ENCODE assay signal across 8 cellular contexts in genomic region chr17:1111599-1112443, GRCh38.
DNase-seq lines count a peak whose midpoint lies in the region; ATAC-seq and TF ChIP-seq lines count a peak whose summit lies in the region.

No MANE protein-coding gene starts in this region.

- no peak overlapping the region for H3K4me3 ChIP-seq in breast epithelium

- peaks cover 15 to 19% of the 10 kb centered on the region in 2 donors for H3K4me1 ChIP-seq in breast epithelium

- CTCF ChIA-PET in CD4-positive, alpha-beta T cell (lab: Charles Lee) = interaction anchor here (1.3 kb wide), 1 partner anchor 11 kb away, joined by 4 read pairs; no protein-coding TSS in a partner anchor

- TF ChIP-seq CTCF in CD4-positive, alpha-beta T cell (IDR thresholded peaks at IDR 0.05) = no peak
- TF ChIP-seq CTCF in breast epithelium (IDR thresholded peaks at IDR 0.05) (no peak), nephron progenitor cell (IDR thresholded peaks at IDR 0.05) (no peak)

- H3K27me3 Mint-ChIP-seq in CD4-positive, alpha-beta T cell = no peaks in the 10 kb centered on the region
- H3K27me3 Mint-ChIP-seq in nephron progenitor cell (ENCODE audit: low read depth, poor library complexity) = peaks cover 4% of the 10 kb centered on the region

- peaks cover 41% of the 10 kb centered on the region for H3K4me1 Mint-ChIP-seq in CD4-positive, alpha-beta T cell (ENCODE audit: low read depth)
- peaks cover 60% of the 10 kb centered on the region for H3K4me1 Mint-ChIP-seq in nephron progenitor cell

- POLR2A ChIA-PET in CD4-positive, alpha-beta T cell (lab: Charles Lee) = interaction anchor here (1.4 kb wide), 1 partner anchor 15 kb away, joined by 3 read pairs; no protein-coding TSS in a partner anchor

- no peak overlapping the region for H3K27ac ChIP-seq in CD4-positive, alpha-beta T cell (ENCODE audit: low read depth, low read length)
- peak overlapping the region; percentile 92 to 93 for H3K27ac ChIP-seq in breast epithelium

- ATAC-seq in CD4-positive, alpha-beta T cell (ENCODE audit: poor library complexity) = no peak
- ATAC-seq in HG02852 (IDR thresholded peaks at IDR 0.05; ENCODE audit: unreplicated experiment) = no peak
- ATAC-seq in GM18909 (IDR thresholded peaks at IDR 0.05; ENCODE audit: poor library complexity, unreplicated experiment) = no peak

- H3K4me3 Mint-ChIP-seq in CD4-positive, alpha-beta T cell = peak overlapping the region; percentile 87
- H3K4me3 Mint-ChIP-seq in nephron progenitor cell = peak overlapping the region; percentile 57

- intact Hi-C loops in CD4-positive, alpha-beta T cell (cut with DNase I, micrococcal nuclease) = no loop called here
- intact Hi-C loops in breast epithelium (cut with DNase I; ENCODE audit: low total_unique reads) = no loop called here

- no peak for DNase-seq in CD4-positive, alpha-beta T cell
- peak; percentile 48 for DNase-seq in NCI-H1092 treated with DMSO at 0.1 percent for 48 hours (lab: John Stamatoyannopoulos, UW)
- no peak for DNase-seq in breast epithelium (ENCODE audit: low spot score in 2 of 2)
- DNase-seq in nephron progenitor cell = no peak
- DNase-seq in RKO (ENCODE audit: low spot score) = no peak
- DNase-seq in stimulated activated CD4-positive, alpha-beta T cell treated with anti-CD3 and anti-CD28 coated beads, Interleukin-2, amount 100 ng/mL, for 48 hours = no peak

- peak overlapping the region; percentile 78 for H3K27ac Mint-ChIP-seq in CD4-positive, alpha-beta T cell
- peak overlapping the region; percentile 96 for H3K27ac Mint-ChIP-seq in nephron progenitor cell

- TF ChIP-seq POLR2A in breast epithelium (IDR thresholded peaks at IDR 0.05) = no peak

- H3K36me3 Mint-ChIP-seq in CD4-positive, alpha-beta T cell (ENCODE audit: low read depth) = no peaks in the 10 kb centered on the region
- H3K36me3 Mint-ChIP-seq in nephron progenitor cell (ENCODE audit: low read depth) = peaks cover 1% of the 10 kb centered on the region

- no peaks in the 10 kb centered on the region for H3K36me3 ChIP-seq in breast epithelium

- no peaks in the 10 kb centered on the region for H3K9me3 ChIP-seq in CD4-positive, alpha-beta T cell (ENCODE audit: control insufficient read depth, low read length)
- H3K9me3 ChIP-seq in breast epithelium = no peaks in the 10 kb centered on the region

- no peaks in the 10 kb centered on the region for H3K9me3 Mint-ChIP-seq in CD4-positive, alpha-beta T cell
- H3K9me3 Mint-ChIP-seq in nephron progenitor cell = no peaks in the 10 kb centered on the region

- H3K27me3 ChIP-seq in CD4-positive, alpha-beta T cell (ENCODE audit: control insufficient read depth, insufficient read depth, low read length) = no peaks in the 10 kb centered on the region
- H3K27me3 ChIP-seq in breast epithelium = no peaks in the 10 kb centered on the region
